ENCODE assay signal across 9 cellular contexts in the genomic region with DNA sequence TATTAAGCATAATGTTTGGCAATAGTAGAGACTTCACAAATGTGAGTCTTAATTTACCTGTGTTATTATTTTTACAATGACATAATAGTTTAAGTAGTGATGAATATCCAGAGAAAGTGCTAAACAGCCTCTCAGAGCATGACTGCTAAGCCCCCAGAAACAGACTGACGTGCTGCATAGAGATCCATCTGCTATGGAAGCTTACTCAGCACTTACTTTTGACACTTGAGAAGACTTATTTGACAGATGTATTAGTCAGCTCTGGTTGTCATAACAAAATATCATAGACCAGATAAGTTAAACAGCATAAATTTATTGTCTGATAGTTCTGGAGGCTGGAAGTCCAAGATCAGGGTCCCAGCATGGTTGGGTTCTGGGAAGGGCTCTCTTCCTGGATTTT.
"Had no signal": no experiment of that assay in that cellular context is flagged by ENCODE, and none has a peak within 500 bp of the region (broad histone marks: within the 10 kb centered on the region; RNA-seq: fewer than 3 reads in every experiment).

No MANE protein-coding gene starts in this region.

- H3K4me1 Mint-ChIP-seq: GM23338, H9, IgD-negative memory B cell had no signal

- H3K4me2 ChIP-seq: GM23338, KMS-11 had no signal

- H3K27me3 Mint-ChIP-seq: IgD-negative memory B cell had no signal

- H3K9me3 Mint-ChIP-seq: H9 had no signal

- H2AFZ ChIP-seq: GM23338 had no signal

- H3K9ac ChIP-seq: KMS-11 had no signal

- DNase-seq: H9, HCEC 1CT, KBM-7 had no signal

- H3K4me3 ChIP-seq: GM23338 had no signal

- ATAC-seq: GM23338 had no signal

- FAIRE-seq: H1, H54 had no signal

- H3K27ac ChIP-seq: HL-60, KMS-11 had no signal

- H3K27ac Mint-ChIP-seq: GM23338, H9, IgD-negative memory B cell had no signal

- H3K4me3 Mint-ChIP-seq: GM23338, H9, IgD-negative memory B cell had no signal
